Comparison of ENCODE assay signal across 8 cellular contexts in the genomic region with DNA sequence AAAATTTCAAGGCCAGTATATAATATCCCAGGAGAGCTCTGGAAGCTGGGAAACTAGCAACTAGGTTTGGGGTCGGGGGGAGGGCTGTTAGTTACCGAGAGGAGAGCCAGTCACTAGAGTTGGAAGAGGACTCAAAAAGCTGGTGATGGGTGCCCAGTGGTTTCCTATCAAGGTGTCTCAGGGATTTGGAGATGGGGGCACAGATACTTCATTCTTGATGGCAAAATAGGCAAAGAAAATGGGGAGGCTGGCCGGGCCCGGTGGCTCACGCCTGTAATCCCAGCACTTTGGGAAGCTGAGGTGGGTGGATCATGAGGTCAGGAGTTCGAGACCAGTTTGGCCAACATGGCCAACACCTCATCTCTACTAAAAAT. TPM values are rescaled to one million over a fixed set of nuclear protein-coding genes. Genes with fewer than 3 reads are reported as not detected.
A peak's percentile ranks its signal among the peaks of the same experiment; 100 is the strongest.
DNase-seq lines count a peak whose midpoint lies in the region; ATAC-seq, FAIRE-seq and TF ChIP-seq lines count a peak whose summit lies in the region.

No MANE protein-coding gene starts in this region.

- H3K27me3 Mint-ChIP-seq in CD14-positive monocyte (ENCODE audit: low read depth in 3 of 3), result peaks cover 0 to 2% (median 0%) of the 10 kb centered on the region in 3 donors

- H3K27me3 ChIP-seq in OCI-LY1 (ENCODE audit: insufficient read depth, low read length), result no peaks in the 10 kb centered on the region
- H3K27me3 ChIP-seq in H1 (replicated peaks in 1 of 4; ENCODE audit: control insufficient read depth in 3 of 4, extremely low read depth in 1 of 4, insufficient read depth in 3 of 4, low read length in 3 of 4), result no peaks in the 10 kb centered on the region
- no peaks in the 10 kb centered on the region for H3K27me3 ChIP-seq in neuronal stem cell (ENCODE audit: control insufficient read depth in 3 of 3, insufficient read depth in 3 of 3, low read depth in 1 of 3, low read length in 3 of 3)

- H2BK12ac ChIP-seq in H1 (ENCODE audit: low read depth, low read length), result no peak overlapping the region
- H2BK12ac ChIP-seq in neuronal stem cell (ENCODE audit: low read length), result no peak overlapping the region

- peak overlapping the region; percentile 87 for H3K4me3 ChIP-seq in OCI-LY1 (ENCODE audit: low read depth, low read length, poor library complexity, severe bottlenecking)
- peak overlapping the region; percentile 48 to 87 (median 70) for H3K4me3 ChIP-seq in H1 (ENCODE audit: extremely low read depth in 1 of 4, insufficient read depth in 2 of 4, low read depth in 3 of 4, low read length in 4 of 4)
- peak overlapping the region; percentile 66 to 92 for H3K4me3 ChIP-seq in neuronal stem cell (ENCODE audit: low read length in 2 of 2)

- CTCF ChIA-PET in H1 (lab: Charles Lee; ENCODE audit: partially characterized antibody), result interaction anchor here (0.9 to 1.7 kb wide), 2 partner anchors 11 to 13 kb away, joined by 3 to 8 read pairs; no protein-coding TSS in a partner anchor

- H3K9me3 ChIP-seq in OCI-LY1 (ENCODE audit: low read length) (no peaks in the 10 kb centered on the region), H1 (ENCODE audit: insufficient read depth in 2 of 2, low read depth in 1 of 2, low read length in 1 of 2) (no peaks in the 10 kb centered on the region), neuronal stem cell (replicated peaks in 1 of 2; ENCODE audit: control insufficient read depth in 2 of 2, insufficient read depth in 1 of 2, low read depth in 1 of 2, low read length in 2 of 2) (no peaks in the 10 kb centered on the region)

- no peak overlapping the region for H2AFZ ChIP-seq in OCI-LY1 (ENCODE audit: low read length)
- H2AFZ ChIP-seq in H1 (ENCODE audit: low read length), result no peak overlapping the region
- H2AFZ ChIP-seq in neuronal stem cell (ENCODE audit: low read length), result no peak overlapping the region

- H4K20me1 ChIP-seq in OCI-LY1 (ENCODE audit: insufficient read depth, low read length), result no peaks in the 10 kb centered on the region
- peaks cover 4 to 13% of the 10 kb centered on the region in 2 experiments for H4K20me1 ChIP-seq in H1 (replicated peaks in 1 of 2; ENCODE audit: control insufficient read depth in 1 of 2, insufficient read depth in 2 of 2, low read length in 2 of 2)

- H3K36me3 ChIP-seq in OCI-LY1 (ENCODE audit: insufficient read depth, low read length) (peaks cover 29% of the 10 kb centered on the region), H1 (ENCODE audit: control insufficient read depth in 2 of 4, insufficient read depth in 4 of 4, low read length in 3 of 4) (peaks cover 9 to 53% (median 33%) of the 10 kb centered on the region in 4 experiments; a peak in 7 of 8 replicates), neuronal stem cell (replicated peaks in 1 of 2; ENCODE audit: control insufficient read depth in 2 of 2, insufficient read depth in 2 of 2, low read length in 2 of 2) (peaks cover 41 to 73% of the 10 kb centered on the region in 2 donors)

- no peak overlapping the region for H2BK15ac ChIP-seq in H1 (ENCODE audit: low read length)
- no peak overlapping the region for H2BK15ac ChIP-seq in neuronal stem cell (ENCODE audit: low read length)

- H3K4me3 Mint-ChIP-seq in CD14-positive monocyte, result peak overlapping the region; percentile 82 to 84

- POLR2A ChIA-PET in H1 (lab: Charles Lee; ENCODE audit: partially characterized antibody), result interaction anchor here (1.0 to 3.6 kb wide), 6 partner anchors 11 to 434 kb away, joined by 3 to 24 read pairs (median 8); no protein-coding TSS in a partner anchor

- peaks cover 9% of the 10 kb centered on the region; the same call in 1 of the 2 replicates for H3K79me1 ChIP-seq in H1 (ENCODE audit: low read depth, low read length)
- no peaks in the 10 kb centered on the region for H3K79me1 ChIP-seq in neuronal stem cell (ENCODE audit: low read depth, low read length)

- H3K23ac ChIP-seq in H1 (ENCODE audit: insufficient read length), result no peak overlapping the region
- H3K23ac ChIP-seq in neuronal stem cell (ENCODE audit: low read depth, low read length, poor library complexity), result no peak overlapping the region

- H3K4ac ChIP-seq in H1 (replicated peaks; ENCODE audit: insufficient read length, low read depth, low read length) (no peak overlapping the region), neuronal stem cell (ENCODE audit: low read length) (no peak overlapping the region)

- peaks cover 34% of the 10 kb centered on the region for H3K4me1 Mint-ChIP-seq in CD14-positive monocyte

- no peak overlapping the region for H3K56ac ChIP-seq in H1 (replicated peaks; ENCODE audit: insufficient read length, low read depth, low read length)

- H3K27ac ChIP-seq in OCI-LY1 (ENCODE audit: low read depth, low read length, poor library complexity, severe bottlenecking), result peak overlapping the region; percentile 28
- H3K27ac ChIP-seq in H1 (ENCODE audit: low read depth, low read length), result no peak overlapping the region
- no peak overlapping the region for H3K27ac ChIP-seq in neuronal stem cell (replicated peaks; ENCODE audit: low read length)

- no peak overlapping the region for H2BK20ac ChIP-seq in H1 (ENCODE audit: low read length)

- H3K9ac ChIP-seq in OCI-LY1 (ENCODE audit: low read length) (peak overlapping the region; percentile 84), H1 (replicated peaks in 1 of 4; ENCODE audit: extremely low read depth in 1 of 4, low read depth in 3 of 4, low read length in 3 of 4) (peak overlapping the region in 2 of 4 experiments; percentile 30 to 42; a peak in 1 of 7 replicates), neuronal stem cell (ENCODE audit: low read depth, low read length, poor library complexity) (no peak overlapping the region)

- H3K9me2 ChIP-seq in OCI-LY1 (ENCODE audit: low read depth, low read length), result no peaks in the 10 kb centered on the region

- peaks cover 10% of the 10 kb centered on the region; the same call in 1 of the 2 replicates for H3F3A ChIP-seq in OCI-LY1 (ENCODE audit: insufficient read depth, low read length)

- peaks cover 46% of the 10 kb centered on the region for H3K4me1 ChIP-seq in OCI-LY1 (ENCODE audit: insufficient read depth, low read length, severe bottlenecking)
- peaks cover 0 to 18% (median 8%) of the 10 kb centered on the region in 4 experiments; a peak in 6 of 7 replicates for H3K4me1 ChIP-seq in H1 (replicated peaks in 1 of 4; ENCODE audit: control insufficient read depth in 3 of 4, insufficient read depth in 4 of 4, low read length in 3 of 4)
- H3K4me1 ChIP-seq in neuronal stem cell (ENCODE audit: control insufficient read depth in 2 of 2, insufficient read depth in 1 of 2, low read depth in 1 of 2, low read length in 2 of 2), result peaks cover 6 to 11% of the 10 kb centered on the region in 2 donors

- H3K36me3 Mint-ChIP-seq in CD14-positive monocyte, result peaks cover 42 to 49% of the 10 kb centered on the region in 2 donors

- H3K18ac ChIP-seq in H1 (ENCODE audit: extremely low read depth, low read length) (no peak overlapping the region), neuronal stem cell (ENCODE audit: low read length) (no peak overlapping the region)

- no peak overlapping the region for H2BK120ac ChIP-seq in H1 (replicated peaks; ENCODE audit: low read depth, low read length)
- no peak overlapping the region for H2BK120ac ChIP-seq in neuronal stem cell (ENCODE audit: low read depth, low read length)

- 75% methylated on average over 6 of the region's 6 CpGs; no CpG with 5 or more reads in 1 of the 2 experiments for WGBS in H1 (ENCODE audit: extremely low coverage in 1 of 2, insufficient coverage in 1 of 2, insufficient read length in 1 of 2, insufficient replicate concordance in 2 of 2, low coverage in 1 of 2, low lambda C conversion rate in 2 of 2, missing lambda C conversion rate in 1 of 2), 2 experiments
- no CpG with 5 or more reads among the region's 6 CpGs for WGBS in neuronal stem cell (ENCODE audit: extremely low coverage in 2 of 2, insufficient read length in 2 of 2, insufficient replicate concordance in 1 of 2), 2 donors

- no peak for TF ChIP-seq EP300 in H1 (IDR thresholded peaks at IDR 0.05; ENCODE audit: borderline replicate concordance in 1 of 2, low read depth in 2 of 2, low read length in 2 of 2)

- H3K14ac ChIP-seq in H1 (ENCODE audit: insufficient read length), result no peak overlapping the region
- no peak overlapping the region for H3K14ac ChIP-seq in neuronal stem cell (ENCODE audit: low read length)

- H4K8ac ChIP-seq in H1 (ENCODE audit: extremely low read depth, insufficient read depth, low read length), result no peak overlapping the region
- H4K8ac ChIP-seq in neuronal stem cell (ENCODE audit: low read depth, low read length), result no peak overlapping the region

- TF ChIP-seq RAD21 in H1 (IDR thresholded peaks at IDR 0.05 in 1 of 2, conservative IDR thresholded peaks at IDR 0.05 in 1 of 2; ENCODE audit: low read depth in 2 of 2, low read length in 2 of 2), result no peak

- H3K27ac Mint-ChIP-seq in CD14-positive monocyte, result peak overlapping the region; percentile 60 to 95 (median 78)

- H3K23me2 ChIP-seq in H1 (ENCODE audit: low read depth, low read length), result peaks cover 6% of the 10 kb centered on the region; the same call in 1 of the 2 replicates

- TF ChIP-seq POLR2A in H1 (IDR thresholded peaks at IDR 0.05; ENCODE audit: control extremely low read depth in 1 of 2, low read depth in 2 of 2, low read length in 2 of 2), result no peak

- no peak for FAIRE-seq in H1 (lab: Jason Lieb, UNC)

- no peak overlapping the region for H4K91ac ChIP-seq in H1 (replicated peaks; ENCODE audit: insufficient read length, low read length)
- no peak overlapping the region for H4K91ac ChIP-seq in neuronal stem cell (ENCODE audit: low read depth, low read length, poor library complexity)

- H4K5ac ChIP-seq in H1 (ENCODE audit: insufficient read length, low read depth, low read length), result no peak overlapping the region

- peak overlapping the region; percentile 78 for H3K4me2 ChIP-seq in OCI-LY1 (ENCODE audit: low read length)
- H3K4me2 ChIP-seq in H1 (ENCODE audit: insufficient read depth in 1 of 2, low read depth in 2 of 2, low read length in 2 of 2), result peak overlapping the region; percentile 60 to 81
- H3K4me2 ChIP-seq in neuronal stem cell (ENCODE audit: insufficient read depth, low read length, poor library complexity, severe bottlenecking), result peak overlapping the region; percentile 73

- intact Hi-C loops in CD14-positive monocyte (cut with micrococcal nuclease), result loop anchor here in 1 of 2 donors (1.0 to 10.0 kb wide), 3 partner anchors 20 to 207 kb away; a partner anchor contains a TSS

- H2BK5ac ChIP-seq in H1 (ENCODE audit: low read depth, low read length), result no peak overlapping the region
- H2BK5ac ChIP-seq in neuronal stem cell (ENCODE audit: low read length), result no peak overlapping the region

- no peak for TF ChIP-seq CTCF in CD14-positive monocyte (IDR thresholded peaks at IDR 0.05)
- no peak for TF ChIP-seq CTCF in OCI-LY1 (IDR thresholded peaks at IDR 0.05; ENCODE audit: low read length)
- TF ChIP-seq CTCF in H1 (IDR thresholded peaks at IDR 0.05; ENCODE audit: control extremely low read depth in 1 of 3, insufficient read depth in 1 of 3, low read depth in 1 of 3, low read length in 3 of 3), result no peak

- no peaks in the 10 kb centered on the region for H3K9me3 Mint-ChIP-seq in CD14-positive monocyte

- H3K79me2 ChIP-seq in OCI-LY1 (ENCODE audit: insufficient read depth, low read length), result no peaks in the 10 kb centered on the region
- H3K79me2 ChIP-seq in H1 (ENCODE audit: control insufficient read depth in 1 of 2, insufficient read depth in 2 of 2, low read length in 2 of 2), result peaks cover 3 to 26% of the 10 kb centered on the region in 2 experiments

- no peak for ATAC-seq in GM21447 (IDR thresholded peaks at IDR 0.05; ENCODE audit: unreplicated experiment)

- H2AK5ac ChIP-seq in H1 (ENCODE audit: low read depth, low read length) (no peak overlapping the region), neuronal stem cell (ENCODE audit: low read depth, low read length) (no peak overlapping the region)

- DNase-seq in CD14-positive monocyte (ENCODE audit: low spot score), result no peak
- no peak for DNase-seq in H1 (ENCODE audit: low read depth in 1 of 2, low spot score in 2 of 2)
- DNase-seq in neuronal stem cell (ENCODE audit: low spot score), result no peak
- no peak for DNase-seq in C1 segment of cervical spinal cord (lab: John Stamatoyannopoulos, UW)
- no peak for DNase-seq in NCI-H2196 (lab: John Stamatoyannopoulos, UW; ENCODE audit: unreplicated experiment)
- DNase-seq in hippocampal formation (lab: John Stamatoyannopoulos, UW), result no peak

RNA-seq across cellular contexts. Expression of a gene that starts 0.8 kb away (rescaled TPM):
- polyA plus RNA-seq in CD14-positive monocyte (1 to 10 TPM; 3.0 to 3.5 TPM), H1 (2011; rRNA removed) (78.6 and 109 TPM in 2 replicates)
- 45.4 and 47.3 TPM in 2 replicates for total RNA-seq in H1 (2021; fragmentation: NEBNext Ultra II Directional; extraction: Animal tissue kit (Norgen Biotek cat#: 25700))
- polyA plus RNA-seq in H1 (2011; cell fraction: cytosol; rRNA removed), result 65.5 TPM
- 507 TPM for polyA plus RNA-seq in H1 (2011; cell fraction: nucleus; rRNA removed)
- polyA plus RNA-seq in H1 (2012, experiment 1 of 2), result 56.3 to 75.9 TPM (median 63.4 TPM) in 4 replicates
- 55.0 TPM for polyA plus RNA-seq in H1 (2012, experiment 2 of 2)
- 46.2 TPM for polyA plus RNA-seq in H1 (2013, experiment 1 of 2)
- polyA plus RNA-seq in H1 (2013, experiment 2 of 2), result 40.2 TPM
- 17.8 and 27.1 TPM in 2 replicates for polyA minus RNA-seq in H1 (2011; rRNA and poly(A)+ RNA removed)
- polyA minus RNA-seq in H1 (2011; cell fraction: cytosol; rRNA and poly(A)+ RNA removed), result 11.4 TPM
- 27.5 TPM for polyA minus RNA-seq in H1 (2011; cell fraction: nucleus; rRNA and poly(A)+ RNA removed)
- polyA plus RNA-seq in neuronal stem cell (2013, experiment 1 of 2), result 69.5 TPM
- 68.8 TPM for polyA plus RNA-seq in neuronal stem cell (2013, experiment 2 of 2)

RNA-seq across cellular contexts. Expression of a gene that starts 6.3 kb away (rescaled TPM):
- polyA plus RNA-seq in CD14-positive monocyte (100 to 1,000 TPM; 153 to 160 TPM), H1 (2011; rRNA removed) (460 and 671 TPM in 2 replicates)
- 297 and 315 TPM in 2 replicates for total RNA-seq in H1 (2021; fragmentation: NEBNext Ultra II Directional; extraction: Animal tissue kit (Norgen Biotek cat#: 25700))
- polyA plus RNA-seq in H1 (2011; cell fraction: cytosol; rRNA removed), result 337 TPM
- 468 TPM for polyA plus RNA-seq in H1 (2011; cell fraction: nucleus; rRNA removed)
- 398 to 459 TPM (median 420 TPM) in 4 replicates for polyA plus RNA-seq in H1 (2012, experiment 1 of 2)
- 679 TPM for polyA plus RNA-seq in H1 (2012, experiment 2 of 2)
- 486 TPM for polyA plus RNA-seq in H1 (2013, experiment 1 of 2)
- polyA plus RNA-seq in H1 (2013, experiment 2 of 2), result 464 TPM
- 124 and 127 TPM in 2 replicates for polyA minus RNA-seq in H1 (2011; rRNA and poly(A)+ RNA removed)
- polyA minus RNA-seq in H1 (2011; cell fraction: cytosol; rRNA and poly(A)+ RNA removed), result 103 TPM
- 92.0 TPM for polyA minus RNA-seq in H1 (2011; cell fraction: nucleus; rRNA and poly(A)+ RNA removed)
- 434 TPM for polyA plus RNA-seq in neuronal stem cell (2013, experiment 1 of 2)
- 420 TPM for polyA plus RNA-seq in neuronal stem cell (2013, experiment 2 of 2)

RNA-seq across cellular contexts. Expression of a gene that starts 8.2 kb away (rescaled TPM):
- polyA plus RNA-seq in CD14-positive monocyte (not detected), H1 (2011; rRNA removed) (31.0 and 66.9 TPM in 2 replicates)
- total RNA-seq in H1 (2021; fragmentation: NEBNext Ultra II Directional; extraction: Animal tissue kit (Norgen Biotek cat#: 25700)), result 101 and 109 TPM in 2 replicates
- polyA plus RNA-seq in H1 (2011; cell fraction: cytosol; rRNA removed), result 35.6 TPM
- 445 TPM for polyA plus RNA-seq in H1 (2011; cell fraction: nucleus; rRNA removed)
- polyA plus RNA-seq in H1 (2012, experiment 1 of 2), result 130 to 242 TPM (median 155 TPM) in 4 replicates
- 34.0 TPM for polyA plus RNA-seq in H1 (2012, experiment 2 of 2)
- 54.0 TPM for polyA plus RNA-seq in H1 (2013, experiment 1 of 2)
- polyA plus RNA-seq in H1 (2013, experiment 2 of 2), result 61.4 TPM
- polyA minus RNA-seq in H1 (2011; rRNA and poly(A)+ RNA removed), result 34.2 and 41.9 TPM in 2 replicates
- polyA minus RNA-seq in H1 (2011; cell fraction: cytosol; rRNA and poly(A)+ RNA removed), result 25.0 TPM
- 79.5 TPM for polyA minus RNA-seq in H1 (2011; cell fraction: nucleus; rRNA and poly(A)+ RNA removed)
- polyA plus RNA-seq in neuronal stem cell (2013, experiment 1 of 2), result 57.5 TPM
- 54.1 TPM for polyA plus RNA-seq in neuronal stem cell (2013, experiment 2 of 2)

RNA-seq across cellular contexts. Expression of a gene that starts 20.0 kb away (rescaled TPM):
- polyA plus RNA-seq in CD14-positive monocyte, result under 1 TPM; 0.14 to 0.68 TPM
- total RNA-seq in H1 (2021; fragmentation: NEBNext Ultra II Directional; extraction: Animal tissue kit (Norgen Biotek cat#: 25700)), result 64.3 and 69.3 TPM in 2 replicates
- 46.6 and 60.9 TPM in 2 replicates for polyA plus RNA-seq in H1 (2011; rRNA removed)
- polyA plus RNA-seq in H1 (2011; cell fraction: cytosol; rRNA removed), result 68.7 TPM
- 85.7 TPM for polyA plus RNA-seq in H1 (2011; cell fraction: nucleus; rRNA removed)
- polyA plus RNA-seq in H1 (2012, experiment 1 of 2), result 57.7 to 66.0 TPM (median 62.9 TPM) in 4 replicates
- 42.3 TPM for polyA plus RNA-seq in H1 (2012, experiment 2 of 2)
- 45.5 TPM for polyA plus RNA-seq in H1 (2013, experiment 1 of 2)
- 44.5 TPM for polyA plus RNA-seq in H1 (2013, experiment 2 of 2)
- polyA minus RNA-seq in H1 (2011; rRNA and poly(A)+ RNA removed), result 47.9 and 58.8 TPM in 2 replicates
- polyA minus RNA-seq in H1 (2011; cell fraction: cytosol; rRNA and poly(A)+ RNA removed), result 40.5 TPM
- 41.0 TPM for polyA minus RNA-seq in H1 (2011; cell fraction: nucleus; rRNA and poly(A)+ RNA removed)
- polyA plus RNA-seq in neuronal stem cell (2013, experiment 1 of 2), result 84.1 TPM
- polyA plus RNA-seq in neuronal stem cell (2013, experiment 2 of 2), result 83.4 TPM

RNA-seq across cellular contexts. Expression of a gene that starts 42.8 kb away (rescaled TPM):
- 1 to 10 TPM in 1 of 2 donors, under 1 TPM in 1; 0.42 to 2.0 TPM for polyA plus RNA-seq in CD14-positive monocyte
- 20.2 and 25.0 TPM in 2 replicates for total RNA-seq in H1 (2021; fragmentation: NEBNext Ultra II Directional; extraction: Animal tissue kit (Norgen Biotek cat#: 25700))
- polyA plus RNA-seq in H1 (2011; rRNA removed), result 15.1 and 16.9 TPM in 2 replicates
- 17.9 TPM for polyA plus RNA-seq in H1 (2011; cell fraction: cytosol; rRNA removed)
- polyA plus RNA-seq in H1 (2011; cell fraction: nucleus; rRNA removed), result 54.7 TPM
- polyA plus RNA-seq in H1 (2012, experiment 1 of 2), result 28.1 to 36.7 TPM (median 31.7 TPM) in 4 replicates
- polyA plus RNA-seq in H1 (2012, experiment 2 of 2), result 23.3 TPM
- 12.5 TPM for polyA plus RNA-seq in H1 (2013, experiment 1 of 2)
- 13.7 TPM for polyA plus RNA-seq in H1 (2013, experiment 2 of 2)
- polyA minus RNA-seq in H1 (2011; rRNA and poly(A)+ RNA removed), result 24.1 and 24.3 TPM in 2 replicates
- 17.0 TPM for polyA minus RNA-seq in H1 (2011; cell fraction: cytosol; rRNA and poly(A)+ RNA removed)
- polyA minus RNA-seq in H1 (2011; cell fraction: nucleus; rRNA and poly(A)+ RNA removed), result 9.4 TPM
- polyA plus RNA-seq in neuronal stem cell (2013, experiment 1 of 2), result 7.6 TPM
- polyA plus RNA-seq in neuronal stem cell (2013, experiment 2 of 2), result 7.2 TPM

Comparison
In these comparisons a context has a peak if more than half of its experiments do, and no peak if none do; other contexts are left out.
1. RNA of a gene that starts 0.8 kb away (polyA plus RNA-seq): 40.2 to 507 TPM in H1; 3.0 to 3.5 TPM in CD14-positive monocyte; every median in the first group is over 4 times any median in the second.
2. RNA of a gene that starts 8.2 kb away (polyA plus RNA-seq): 31.0 to 445 TPM in H1; not detected in CD14-positive monocyte; every median in the first group is over 10 times any median in the second.
3. Peak in every context shown above with its lines, with median percentiles within 50 percentile points of each other: H3K4me2 ChIP-seq and H3K4me3 ChIP-seq.